Comparison of ENCODE assay signal across 8 cellular contexts in the genomic region with DNA sequence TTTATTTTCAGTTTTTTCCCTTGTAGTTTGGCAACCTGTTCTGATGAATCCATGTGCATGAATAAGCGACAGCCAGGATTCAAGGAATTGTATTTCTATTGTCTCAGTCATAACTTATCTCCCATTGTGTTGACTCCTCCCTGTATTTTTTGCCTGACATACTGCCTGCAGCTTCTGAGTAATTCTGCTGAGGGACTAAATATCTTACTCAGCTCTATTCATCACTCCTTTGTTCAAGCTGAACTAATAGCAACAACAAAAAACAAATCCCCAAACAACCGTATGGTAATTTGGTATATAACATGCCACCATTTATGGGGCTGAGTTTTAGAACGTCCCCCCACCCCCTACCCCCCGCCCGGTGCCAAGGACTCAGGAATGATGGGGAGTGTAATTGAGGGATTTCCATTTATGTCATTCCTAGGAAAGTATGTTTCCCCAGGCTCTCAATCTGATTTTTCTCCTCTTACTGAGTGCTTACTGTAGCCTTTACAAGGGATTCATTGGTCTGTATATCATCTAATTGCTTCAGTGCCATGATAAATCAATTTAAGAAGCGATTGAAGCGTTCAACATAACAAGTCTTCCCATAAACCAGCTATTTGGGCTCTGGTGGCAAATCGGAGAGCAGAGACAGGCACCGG. TPM values are rescaled to one million over a fixed set of nuclear protein-coding genes. Genes with fewer than 3 reads are reported as not detected.
DNase-seq lines count a peak whose midpoint lies in the region; ATAC-seq and TF ChIP-seq lines count a peak whose summit lies in the region.

No MANE protein-coding gene starts in this region.

- H3K4me1 ChIP-seq in ACC112 (ENCODE audit: control insufficient read depth, insufficient read depth, low read length, unreplicated experiment) = peaks cover 4% of the 10 kb centered on the region
- H3K4me1 ChIP-seq in adrenal gland (replicated peaks in 1 of 2) = peaks cover 8 to 9% of the 10 kb centered on the region in 2 donors
- H3K4me1 ChIP-seq in transverse colon = peaks cover 7 to 16% (median 11%) of the 10 kb centered on the region in 4 donors

- no peaks in the 10 kb centered on the region for H3K79me2 ChIP-seq in ACC112 (ENCODE audit: control insufficient read depth, insufficient read depth, low read length, unreplicated experiment)

- H3K27me3 ChIP-seq in ACC112 (ENCODE audit: insufficient read depth, low read length) (no peaks in the 10 kb centered on the region), adrenal gland (no peaks in the 10 kb centered on the region), transverse colon (no peaks in the 10 kb centered on the region)

- no peak for TF ChIP-seq POLR2A in adrenal gland (IDR thresholded peaks at IDR 0.05)
- TF ChIP-seq POLR2A in transverse colon (IDR thresholded peaks at IDR 0.05) = no peak

- H3K36me3 ChIP-seq in ACC112 (ENCODE audit: insufficient read depth, low read length) (no peaks in the 10 kb centered on the region), adrenal gland (replicated peaks in 1 of 2) (no peaks in the 10 kb centered on the region), transverse colon (no peaks in the 10 kb centered on the region)

- no peak for TF ChIP-seq EP300 in transverse colon (IDR thresholded peaks at IDR 0.05; ENCODE audit: low read depth)

- no peak for TF ChIP-seq CTCF in adrenal gland (IDR thresholded peaks at IDR 0.05)
- TF ChIP-seq CTCF in transverse colon (IDR thresholded peaks at IDR 0.05) = no peak
- TF ChIP-seq CTCF in GM13976 (IDR thresholded peaks at IDR 0.05; ENCODE audit: borderline replicate concordance, control extremely low read depth, extremely low read depth, insufficient read depth, missing control alignments) = no peak

- peak overlapping the region; percentile 91 for H2AFZ ChIP-seq in ACC112 (ENCODE audit: low read length, unreplicated experiment)

- in situ Hi-C loops in transverse colon (cut with MboI; ENCODE audit: low pct_ligation_motif_present in 1 of 4, low pct_unique_long_range_greater_than_20kb in 1 of 4, low sequenced_read_pairs in 3 of 4) (loop anchor here (10.0 to 25.0 kb wide), 4 partner anchors 149 to 427 kb away; partner anchors contain the start of gene DTWD2 (in 2 of the 4)), ACHN (cut with HindIII; ENCODE audit: low pct_ligation_motif_present, low pct_unique_long_range_greater_than_20kb, low sequenced_read_pairs) (no loop called here), GM13976 (cut with MboI; ENCODE audit: low sequenced_read_pairs, unreplicated experiment) (loop anchor here (10.0 kb wide), 1 partner anchor 397 kb away; no protein-coding TSS in a partner anchor)

- no peak for DNase-seq in adrenal gland
- DNase-seq in kidney tubule cell (ENCODE audit: low spot score) = peak; percentile 72
- DNase-seq in transverse colon = no peak
- DNase-seq in ACHN = no peak
- no peak for DNase-seq in stimulated activated CD4-positive, alpha-beta T cell treated with anti-CD3 and anti-CD28 coated beads, Interleukin-4, amount 100 ng/mL, for 1 hour
- DNase-seq in GM13976 (ENCODE audit: low spot score) = no peak

- WGBS in adrenal gland, 4 donors = 14 to 18% (median 17%) methylated on average over 9 of the region's 9 CpGs
- 27 to 60% methylated on average over 2 to 9 of the region's 9 CpGs for WGBS in transverse colon (ENCODE audit: low coverage in 1 of 2), 2 donors

- H3K27ac ChIP-seq in ACC112 (ENCODE audit: low read depth, low read length) = peak overlapping the region; percentile 38; the same call in 1 of the 2 replicates
- peak overlapping the region in 4 of 5 donors; percentile 42 to 75 (median 66) for H3K27ac ChIP-seq in adrenal gland
- H3K27ac ChIP-seq in transverse colon = peak overlapping the region; percentile 60 to 73 (median 70)

- intact Hi-C loops in adrenal gland (cut with DNase I) = loop anchor here in 1 of 2 donors (5.0 kb wide), 1 partner anchor 424 kb away; the partner anchor contains the start of gene DTWD2
- intact Hi-C loops in transverse colon (cut with DNase I; ENCODE audit: low total_unique reads) = loop anchor here (5.0 to 10.0 kb wide), 2 partner anchors 137 to 424 kb away; partner anchors contain the start of gene DTWD2

- H3K9me3 ChIP-seq in adrenal gland (replicated peaks in 1 of 3) (no peaks in the 10 kb centered on the region), transverse colon (no peaks in the 10 kb centered on the region)

- H3K4me3 ChIP-seq in ACC112 (ENCODE audit: low read depth, low read length) (peak overlapping the region; percentile 77), adrenal gland (peak overlapping the region in 2 of 4 donors; percentile 36 to 64), transverse colon (peak overlapping the region; percentile 23 to 56 (median 38))

- peak; percentile 1 for ATAC-seq in HG02642 (IDR thresholded peaks at IDR 0.05; ENCODE audit: poor library complexity, unreplicated experiment)

RNA-seq across cellular contexts. Expression of gene HSD17B4, which starts 40.9 kb away (rescaled TPM):
- total RNA-seq in adrenal gland (100 to 1,000 TPM; 245 to 596 (median 363) TPM), transverse colon (100 to 1,000 TPM; 105 to 224 (median 166) TPM)
- 100 to 1,000 TPM; 236 to 620 (median 337) TPM for polyA plus RNA-seq in adrenal gland

RNA-seq across cellular contexts. Expression of gene TNFAIP8, which starts 55.6 kb away (rescaled TPM):
- total RNA-seq in adrenal gland = 10 to 100 TPM in 2 of 8 donors, 1 to 10 TPM in 6; 1.4 to 12.7 (median 7.0) TPM
- polyA plus RNA-seq in adrenal gland = 1 to 10 TPM; 3.1 to 6.3 (median 3.9) TPM
- 10 to 100 TPM in 3 of 4 donors, 1 to 10 TPM in 1; 9.8 to 28.1 (median 22.5) TPM for total RNA-seq in transverse colon
